ENCODE assay signal across 25 cellular contexts in genomic region chr16:67329901-67330300, GRCh38. TPM values are rescaled to one million over a fixed set of nuclear protein-coding genes. Genes with fewer than 3 reads are reported as not detected.
"Had no signal": no experiment of that assay in that cellular context is flagged by ENCODE, and none has a peak within 500 bp of the region (broad histone marks: within the 10 kb centered on the region; RNA-seq: fewer than 3 reads in every experiment).

No MANE protein-coding gene starts in this region.

- H3K9me3 ChIP-seq: adrenal gland, breast epithelium, gastroesophageal sphincter, neutrophil, pancreas, testis had no signal

- ATAC-seq: activated naive CD4-positive, alpha-beta T cell treated with anti-CD3 and anti-CD28 coated beads, Interleukin-2, amount 50 U/mL, for 72 hours; activated T-cell treated with anti-CD3 and anti-CD28 coated beads, Interleukin-2, amount 50 U/mL, for 72 hours; effector memory CD8-positive, alpha-beta T cell; gastroesophageal sphincter; heart right ventricle; left cardiac atrium; naive thymus-derived CD8-positive, alpha-beta T cell; pancreas; sciatic nerve; stimulated activated effector memory CD8-positive, alpha-beta T cell treated with anti-CD3 and anti-CD28 coated beads, Interleukin-12 subunit alpha, Interleukin-12 subunit beta, amount 100 ng/mL, for 72 hours had no signal

- H3K4me3 Mint-ChIP-seq: activated T-cell treated with anti-CD3 and anti-CD28 coated beads, Interleukin-2, amount 50 U/mL, for 72 hours; effector memory CD8-positive, alpha-beta T cell; naive thymus-derived CD8-positive, alpha-beta T cell; stimulated activated effector memory CD8-positive, alpha-beta T cell treated with anti-CD3 and anti-CD28 coated beads, Interleukin-12 subunit alpha, Interleukin-12 subunit beta, amount 100 ng/mL, for 72 hours had no signal

- FAIRE-seq: astrocyte, pancreas had no signal

- H3K27ac ChIP-seq: adrenal gland, breast epithelium, gastroesophageal sphincter, heart right ventricle, neutrophil, pancreas, testis, upper lobe of left lung, VCaP had no signal

- H3K27ac Mint-ChIP-seq: activated naive CD4-positive, alpha-beta T cell treated with anti-CD3 and anti-CD28 coated beads, Interleukin-2, amount 50 U/mL, for 72 hours; activated T-cell treated with anti-CD3 and anti-CD28 coated beads, Interleukin-2, amount 50 U/mL, for 72 hours; effector memory CD8-positive, alpha-beta T cell; naive thymus-derived CD8-positive, alpha-beta T cell; stimulated activated effector memory CD8-positive, alpha-beta T cell treated with anti-CD3 and anti-CD28 coated beads, Interleukin-12 subunit alpha, Interleukin-12 subunit beta, amount 100 ng/mL, for 72 hours had no signal

- H3K9me3 Mint-ChIP-seq: activated naive CD4-positive, alpha-beta T cell treated with anti-CD3 and anti-CD28 coated beads, Interleukin-2, amount 50 U/mL, for 72 hours; activated T-cell treated with anti-CD3 and anti-CD28 coated beads, Interleukin-2, amount 50 U/mL, for 72 hours; stimulated activated effector memory CD8-positive, alpha-beta T cell treated with anti-CD3 and anti-CD28 coated beads, Interleukin-12 subunit alpha, Interleukin-12 subunit beta, amount 100 ng/mL, for 72 hours had no signal

- H3K4me3 ChIP-seq: adrenal gland, breast epithelium, gastroesophageal sphincter, heart right ventricle, pancreas, testis, upper lobe of left lung had no signal

- H3K4me1 ChIP-seq: breast epithelium, testis had no signal

- H3K36me3 Mint-ChIP-seq: stimulated activated effector memory CD8-positive, alpha-beta T cell treated with anti-CD3 and anti-CD28 coated beads, Interleukin-12 subunit alpha, Interleukin-12 subunit beta, amount 100 ng/mL, for 72 hours had no signal

- DNase-seq: activated CD4-positive, alpha-beta T cell treated with anti-CD3 and anti-CD28 coated beads, Interleukin-2, amount 50 U/mL, for 4 hours; activated CD4-positive, CD25-positive, alpha-beta regulatory T cell treated with anti-CD3 and anti-CD28 coated beads, Interleukin-2, amount 50 U/mL, for 72 hours; activated effector memory CD4-positive, alpha-beta T cell treated with anti-CD3 and anti-CD28 coated beads, Interleukin-2, amount 50 U/mL, for 16 hours; activated T-cell treated with anti-CD3 and anti-CD28 coated beads, Interleukin-2, amount 50 U/mL, for 72 hours; adrenal gland; cerebellar nuclear complex; effector memory CD8-positive, alpha-beta T cell; heart right ventricle; left cardiac atrium; mesendoderm; naive thymus-derived CD8-positive, alpha-beta T cell; pancreas; stimulated activated CD4-positive, alpha-beta T cell treated with anti-CD3 and anti-CD28 coated beads, Interleukin-4, amount 100 ng/mL, for 24 hours; T-helper 2 cell; testis; upper lobe of left lung had no signal

- H3K27me3 ChIP-seq: adrenal gland, breast epithelium, pancreas, testis, upper lobe of left lung had no signal

- H3K36me3 ChIP-seq: adrenal gland, breast epithelium, gastroesophageal sphincter, heart right ventricle, neutrophil, pancreas, upper lobe of left lung had no signal

RNA-seq across cellular contexts. Expression of gene LRRC36, which starts 3.3 kb away (rescaled TPM):
- total RNA-seq: astrocyte, left cardiac atrium had no signal
- polyA plus RNA-seq: naive thymus-derived CD8-positive, alpha-beta T cell had no signal

RNA-seq across cellular contexts. Expression of gene KCTD19, which starts 3.4 kb away (rescaled TPM):
- total RNA-seq: astrocyte; heart right ventricle; naive thymus-derived CD8-positive, alpha-beta T cell had no signal
- polyA plus RNA-seq: esophagus had no signal
